ENCODE assay signal across 1 cellular context in genomic region chr19:16135410-16136127, GRCh38.
TF ChIP-seq lines count a peak whose summit lies in the region.

No MANE protein-coding gene starts in this region.

TF ChIP-seq in K562, 482 proteins besides CTCF, POLR2A, EP300 and RAD21:
- TF ChIP-seq RBM25 (IDR thresholded peaks at IDR 0.05; ENCODE audit: low read depth, low read length, severe bottlenecking) (peak; percentile 70), ZNF24 (IDR thresholded peaks at IDR 0.05) (peak; percentile 71), ZNF280A (IDR thresholded peaks at IDR 0.05; ENCODE audit: low read depth, partially characterized antibody) (no peak), BCOR (IDR thresholded peaks at IDR 0.05) (0 out of 2 replicates have a peak, but pooled peaks have one; percentile 10)
